ENCODE assay signal across 24 cellular contexts in genomic region chr3:161577662-161578061, GRCh38.
"Had no signal": no experiment of that assay in that cellular context is flagged by ENCODE, and none has a peak within 500 bp of the region (broad histone marks: within the 10 kb centered on the region; RNA-seq: fewer than 3 reads in every experiment).

No MANE protein-coding gene starts in this region.

- H3K36me3 ChIP-seq: lower lobe of right lung, ovary, sigmoid colon, spleen, tibial artery had no signal

- H3K9me3 ChIP-seq: lower lobe of right lung, ovary, psoas muscle, sigmoid colon, spleen, testis, tibial artery had no signal

- ATAC-seq: effector memory CD8-positive, alpha-beta T cell; left ventricle myocardium superior; lower lobe of right lung; naive thymus-derived CD8-positive, alpha-beta T cell; psoas muscle; right cardiac atrium; stimulated activated memory B cell treated with anti-CD40 and anti-IgM and Interleukin-4, amounts not matched to agents 10 μg/mL and 1 μg/mL and 100 μg/mL, for 72 hours; stimulated activated naive CD8-positive, alpha-beta T cell treated with anti-CD3 and anti-CD28 coated beads, Interleukin-15, Interleukin-2, amounts not matched to agents 100 U/mL and 50 U/mL, for 24 hours had no signal

- H3K27ac ChIP-seq: lower lobe of right lung, ovary, psoas muscle, sigmoid colon, skin epidermis, spleen, testis, tibial artery had no signal

- FAIRE-seq: frontal cortex, keratinocyte, urothelium cell line had no signal

- H3K4me1 ChIP-seq: lower lobe of right lung, psoas muscle, spleen, testis, tibial artery had no signal

- H3K4me3 ChIP-seq: lower lobe of right lung, ovary, psoas muscle, sigmoid colon, skin epidermis, spleen, testis, tibial artery had no signal

- H3K27me3 ChIP-seq: ovary, sigmoid colon, spleen, testis, tibial artery had no signal

- DNase-seq: cortex of kidney; effector memory CD8-positive, alpha-beta T cell; head of caudate nucleus; left ventricle myocardium superior; lower lobe of right lung; naive thymus-derived CD8-positive, alpha-beta T cell; nephron progenitor cell; occipital lobe; ovary; posterior cingulate gyrus; psoas muscle; right cardiac atrium; sigmoid colon; spleen; stimulated activated CD4-positive, alpha-beta T cell treated with anti-CD3 and anti-CD28 coated beads, Interleukin-4, amount 100 ng/mL, for 4 hours; stimulated activated naive CD8-positive, alpha-beta T cell treated with anti-CD3 and anti-CD28 coated beads, Interleukin-15, Interleukin-2, amounts not matched to agents 100 U/mL and 50 U/mL, for 24 hours; substantia nigra; testis; tibial artery had no signal
